Comparison of ENCODE assay signal across 16 cellular contexts in genomic region chr1:161081519-161081918, GRCh38. TPM values are rescaled to one million over a fixed set of nuclear protein-coding genes. Genes with fewer than 3 reads are reported as not detected.
"Had no signal": no experiment of that assay in that cellular context is flagged by ENCODE, and none has a peak within 500 bp of the region (broad histone marks: within the 10 kb centered on the region; RNA-seq: fewer than 3 reads in every experiment).

No MANE protein-coding gene starts in this region.

- H3K27ac ChIP-seq: dorsolateral prefrontal cortex, gastroesophageal sphincter, spleen had no signal

- DNase-seq: activated CD4-positive, alpha-beta memory T cell treated with anti-CD3 and anti-CD28 coated beads for 36 hours; activated naive CD8-positive, alpha-beta T cell treated with anti-CD3 and anti-CD28 coated beads, Interleukin-2, amount 10 ng/mL, durations not matched to agents 7 days and 5 days; activated T-cell treated with anti-CD3 and anti-CD28 coated beads, Interleukin-2, amount 50 U/mL, for 72 hours; anterior cingulate cortex; dorsolateral prefrontal cortex; mucosa of descending colon; natural killer cell; nucleus accumbens; right cardiac atrium; spleen; stimulated activated CD4-positive, alpha-beta T cell treated with anti-CD3 and anti-CD28 coated beads, Interleukin-1b, Interleukin-23, amount 100 ng/mL, for 48 hours; stimulated activated naive B cell treated with anti-CD40 and anti-IgM and Interleukin-4, amounts not matched to agents 10 μg/mL and 1 μg/mL and 100 μg/mL, for 72 hours had no signal

- ATAC-seq: activated CD4-positive, CD25-positive, alpha-beta regulatory T cell treated with anti-CD3 and anti-CD28 coated beads, Interleukin-2, amount 50 U/mL, for 24 hours; gastroesophageal sphincter; mucosa of descending colon; natural killer cell; stimulated activated naive B cell treated with anti-CD40 and anti-IgM and Interleukin-4, amounts not matched to agents 10 μg/mL and 1 μg/mL and 100 μg/mL, for 72 hours had no signal

- H3K9me3 Mint-ChIP-seq: activated CD4-positive, alpha-beta memory T cell treated with anti-CD3 and anti-CD28 coated beads for 36 hours; activated naive CD8-positive, alpha-beta T cell treated with anti-CD3 and anti-CD28 coated beads, Interleukin-2, amount 10 ng/mL, durations not matched to agents 7 days and 5 days; activated T-cell treated with anti-CD3 and anti-CD28 coated beads, Interleukin-2, amount 50 U/mL, for 72 hours; natural killer cell; stimulated activated naive B cell treated with anti-CD40 and anti-IgM and Interleukin-4, amounts not matched to agents 10 μg/mL and 1 μg/mL and 100 μg/mL, for 72 hours had no signal

- H3K4me1 Mint-ChIP-seq: natural killer cell; stimulated activated naive B cell treated with anti-CD40 and anti-IgM and Interleukin-4, amounts not matched to agents 10 μg/mL and 1 μg/mL and 100 μg/mL, for 72 hours had no signal

- H3K27me3 Mint-ChIP-seq: activated CD4-positive, alpha-beta memory T cell treated with anti-CD3 and anti-CD28 coated beads for 36 hours; activated naive CD8-positive, alpha-beta T cell treated with anti-CD3 and anti-CD28 coated beads, Interleukin-2, amount 10 ng/mL, durations not matched to agents 7 days and 5 days had no signal

- H3K4me3 Mint-ChIP-seq: activated CD4-positive, alpha-beta memory T cell treated with anti-CD3 and anti-CD28 coated beads for 36 hours; activated naive CD8-positive, alpha-beta T cell treated with anti-CD3 and anti-CD28 coated beads, Interleukin-2, amount 10 ng/mL, durations not matched to agents 7 days and 5 days; activated T-cell treated with anti-CD3 and anti-CD28 coated beads, Interleukin-2, amount 50 U/mL, for 72 hours; natural killer cell; stimulated activated naive B cell treated with anti-CD40 and anti-IgM and Interleukin-4, amounts not matched to agents 10 μg/mL and 1 μg/mL and 100 μg/mL, for 72 hours had no signal

- H3K36me3 Mint-ChIP-seq: activated CD4-positive, alpha-beta memory T cell treated with anti-CD3 and anti-CD28 coated beads for 36 hours; activated naive CD8-positive, alpha-beta T cell treated with anti-CD3 and anti-CD28 coated beads, Interleukin-2, amount 10 ng/mL, durations not matched to agents 7 days and 5 days; natural killer cell; stimulated activated naive B cell treated with anti-CD40 and anti-IgM and Interleukin-4, amounts not matched to agents 10 μg/mL and 1 μg/mL and 100 μg/mL, for 72 hours had no signal

- H3K9me3 ChIP-seq: gastroesophageal sphincter, mucosa of descending colon, spleen had no signal

- H3K36me3 ChIP-seq: gastroesophageal sphincter, spleen had no signal

- H3K4me1 ChIP-seq: gastroesophageal sphincter had no signal

- H3K27ac Mint-ChIP-seq: activated CD4-positive, alpha-beta memory T cell treated with anti-CD3 and anti-CD28 coated beads for 36 hours; activated naive CD8-positive, alpha-beta T cell treated with anti-CD3 and anti-CD28 coated beads, Interleukin-2, amount 10 ng/mL, durations not matched to agents 7 days and 5 days; activated T-cell treated with anti-CD3 and anti-CD28 coated beads, Interleukin-2, amount 50 U/mL, for 72 hours; natural killer cell had no signal

- H3K4me3 ChIP-seq: dorsolateral prefrontal cortex, gastroesophageal sphincter, mucosa of descending colon, spleen had no signal

RNA-seq across cellular contexts. Expression of gene NECTIN4, which starts 7.8 kb away (rescaled TPM):
- total RNA-seq: activated naive CD8-positive, alpha-beta T cell treated with anti-CD3 and anti-CD28 coated beads, Interleukin-2, amount 10 ng/mL, durations not matched to agents 7 days and 5 days; right cardiac atrium; spleen had no signal

RNA-seq across cellular contexts. Expression of gene ARHGAP30, which starts 11.8 kb away (rescaled TPM):
- total RNA-seq: chondrocyte had no signal

RNA-seq across cellular contexts. Expression of gene KLHDC9, which starts 16.6 kb away (rescaled TPM):
- total RNA-seq: T-helper 2 cell treated with Interferon-gamma antibody and Interleukin-4, amounts not matched to agents 100 ng/mL and 5 ng/mL, for 36 hours had no signal
